In the genomic region with DNA sequence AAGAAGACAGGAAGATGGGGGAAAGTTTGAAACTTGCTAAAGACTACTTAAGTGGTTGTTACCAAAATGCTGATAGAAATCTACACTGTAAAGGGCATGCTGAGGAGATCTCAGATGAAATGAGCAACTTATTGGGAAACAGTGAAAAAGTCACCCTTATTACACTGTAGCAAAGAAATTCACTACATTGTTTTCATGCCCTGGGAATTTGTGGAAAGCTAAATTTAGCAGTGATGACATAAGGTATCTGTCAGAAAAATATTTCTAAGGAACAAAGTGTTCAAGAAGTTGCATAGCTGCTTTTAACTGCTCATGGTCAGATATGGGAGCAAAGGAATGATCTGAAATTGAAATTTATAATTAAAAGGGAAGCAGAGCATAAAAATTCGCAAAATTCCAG, we compare ENCODE assay signal across 14 cellular contexts.
"Had no signal": no experiment of that assay in that cellular context is flagged by ENCODE, and none has a peak within 500 bp of the region (broad histone marks: within the 10 kb centered on the region; RNA-seq: fewer than 3 reads in every experiment).

No MANE protein-coding gene starts in this region.

- H3K36me3 ChIP-seq: esophagus squamous epithelium, heart right ventricle, left lung, spleen, tibial artery had no signal

- H3K4me3 ChIP-seq: esophagus squamous epithelium, heart right ventricle, left lung, spleen, tibial artery had no signal

- H3K27ac ChIP-seq: esophagus squamous epithelium, heart right ventricle, left lung, spleen, tibial artery had no signal

- H3K4me1 ChIP-seq: esophagus squamous epithelium, heart right ventricle, left lung, spleen, tibial artery had no signal

- H3K9me3 ChIP-seq: esophagus squamous epithelium, tibial artery had no signal

- DNase-seq: activated CD4-positive, alpha-beta T cell treated with anti-CD3 and anti-CD28 coated beads, Interleukin-2, amount 10 ng/mL, durations not matched to agents 24 days and 14 days; activated CD8-positive, alpha-beta T cell treated with anti-CD3 and anti-CD28 coated beads for 36 hours; activated naive CD4-positive, alpha-beta T cell treated with Interleukin-2 at 50 U/mL for 16 hours; activated naive CD8-positive, alpha-beta T cell treated with anti-CD3 and anti-CD28 coated beads, Interleukin-2, amount 10 ng/mL, durations not matched to agents 7 days and 5 days; activated T-cell treated with anti-CD3 and anti-CD28 coated beads, Interleukin-2, amount 50 U/mL, for 24 hours; effector memory CD8-positive, alpha-beta T cell; esophagus squamous epithelium; heart right ventricle; left lung; midbrain; spleen; stimulated activated naive B cell treated with anti-CD40 and anti-IgM and Interleukin-4, amounts not matched to agents 10 μg/mL and 1 μg/mL and 100 μg/mL, for 72 hours; T1000; tibial artery had no signal
